ENCODE assay signal across 29 cellular contexts in genomic region chr11:8257003-8257664, GRCh38. TPM values are rescaled to one million over a fixed set of nuclear protein-coding genes. Genes with fewer than 3 reads are reported as not detected.
DNase-seq lines count a peak whose midpoint lies in the region; ATAC-seq, FAIRE-seq and TF ChIP-seq lines count a peak whose summit lies in the region.
"Had no signal": no experiment of that assay in that cellular context is flagged by ENCODE, and none has a peak within 500 bp of the region (broad histone marks: within the 10 kb centered on the region; RNA-seq: fewer than 3 reads in every experiment).

No MANE protein-coding gene starts in this region.

- peaks cover 18% of the 10 kb centered on the region for H3K4me1 ChIP-seq in keratinocyte (ENCODE audit: control insufficient read depth, extremely low read depth, insufficient read depth, low read length)
- H3K4me1 ChIP-seq in gastrocnemius medialis = peaks cover 25 to 45% of the 10 kb centered on the region in 2 donors
- peaks cover 4 to 15% (median 12%) of the 10 kb centered on the region in 4 donors for H3K4me1 ChIP-seq in esophagus muscularis mucosa

- in situ Hi-C loops in gastrocnemius medialis (cut with MboI; ENCODE audit: low sequenced_read_pairs in 4 of 4) = no loop called here
- in situ Hi-C loops in G401 (cut with HindIII; ENCODE audit: low sequenced_read_pairs) = no loop called here

- ATAC-seq in gastrocnemius medialis = no peak
- no peak for ATAC-seq in GM19328 (IDR thresholded peaks at IDR 0.05; ENCODE audit: unreplicated experiment)
- ATAC-seq: activated naive CD4-positive, alpha-beta T cell treated with anti-CD3 and anti-CD28 coated beads, Interleukin-2, amount 50 U/mL, for 72 hours; right cardiac atrium; SK-N-SH treated with all-trans-retinoic acid at 6 μM for 48 hours had no signal

- 94% methylated on average over 4 of the region's 4 CpGs for WGBS in esophagus muscularis mucosa

- H3K36me3 ChIP-seq in keratinocyte (ENCODE audit: control insufficient read depth in 2 of 2, extremely low read depth in 1 of 2, insufficient read depth in 2 of 2, low read length in 2 of 2) = no peaks in the 10 kb centered on the region
- no peaks in the 10 kb centered on the region for H3K36me3 ChIP-seq in gastrocnemius medialis
- no peaks in the 10 kb centered on the region for H3K36me3 ChIP-seq in esophagus muscularis mucosa
- H3K36me3 ChIP-seq: left ventricle myocardium inferior had no signal

- dilution Hi-C loops in keratinocyte (cut with MboI; ENCODE audit: extremely low pct_ligation_motif_present, low sequenced_read_pairs) = no loop called here

- H3K27ac Mint-ChIP-seq in chondrocyte (ENCODE audit: unreplicated experiment) = no peak overlapping the region
- H3K27ac Mint-ChIP-seq: activated naive CD4-positive, alpha-beta T cell treated with anti-CD3 and anti-CD28 coated beads, Interleukin-2, amount 50 U/mL, for 72 hours; activated T-helper 1 cell treated with anti-CD3 and anti-CD28 coated beads, Interleukin-12 subunit alpha, Interleukin-12 subunit beta, Interleukin-2, Interleukin-4 antibody, amounts not matched to agents 30 ng/mL and 10 ng/mL and 1 ng/mL, durations not matched to agents 14 hours and 24 hours and 36 hours; CD4-positive, CD25-positive, alpha-beta regulatory T cell; natural killer cell treated with Interleukin-12 subunit alpha and Interleukin-12 subunit beta and Interleukin-15 and Interleukin-18, amount 100 ng/mL, for 72 hours had no signal

- H3K79me2 ChIP-seq in keratinocyte (ENCODE audit: control insufficient read depth, insufficient read depth, low read length) = no peaks in the 10 kb centered on the region

- TF ChIP-seq EP300 in esophagus muscularis mucosa (IDR thresholded peaks at IDR 0.05) = no peak

- H3K9me3 ChIP-seq in keratinocyte (ENCODE audit: control insufficient read depth, low read depth, low read length) (no peaks in the 10 kb centered on the region), gastrocnemius medialis (no peaks in the 10 kb centered on the region), esophagus muscularis mucosa (no peaks in the 10 kb centered on the region)
- H3K9me3 ChIP-seq: left ventricle myocardium inferior had no signal

- H3K4me3 Mint-ChIP-seq in chondrocyte (ENCODE audit: unreplicated experiment) = no peak overlapping the region
- H3K4me3 Mint-ChIP-seq: activated T-helper 1 cell treated with anti-CD3 and anti-CD28 coated beads, Interleukin-12 subunit alpha, Interleukin-12 subunit beta, Interleukin-2, Interleukin-4 antibody, amounts not matched to agents 30 ng/mL and 10 ng/mL and 1 ng/mL, durations not matched to agents 14 hours and 24 hours and 36 hours; CD4-positive, CD25-positive, alpha-beta regulatory T cell; natural killer cell treated with Interleukin-12 subunit alpha and Interleukin-12 subunit beta and Interleukin-15 and Interleukin-18, amount 100 ng/mL, for 72 hours had no signal

- no peak overlapping the region for H2AFZ ChIP-seq in keratinocyte (ENCODE audit: control insufficient read depth, low read length)
- H2AFZ ChIP-seq: GM23248 had no signal

- H3K4me3 ChIP-seq in keratinocyte (ENCODE audit: control insufficient read depth in 2 of 3, extremely low read depth in 1 of 3, insufficient read depth in 2 of 3, low read depth in 1 of 3, low read length in 3 of 3) = no peak overlapping the region
- H3K4me3 ChIP-seq in gastrocnemius medialis = no peak overlapping the region
- H3K4me3 ChIP-seq in esophagus muscularis mucosa = no peak overlapping the region
- H3K4me3 ChIP-seq: GM23248, left ventricle myocardium inferior had no signal

- no peaks in the 10 kb centered on the region for H3K36me3 Mint-ChIP-seq in chondrocyte (ENCODE audit: low read depth)
- H3K36me3 Mint-ChIP-seq: activated naive CD4-positive, alpha-beta T cell treated with anti-CD3 and anti-CD28 coated beads, Interleukin-2, amount 50 U/mL, for 72 hours; CD4-positive, CD25-positive, alpha-beta regulatory T cell; natural killer cell treated with Interleukin-12 subunit alpha and Interleukin-12 subunit beta and Interleukin-15 and Interleukin-18, amount 100 ng/mL, for 72 hours had no signal

- peak; percentile 55 for FAIRE-seq in keratinocyte (lab: Jason Lieb, UNC)

- no peak overlapping the region for H3K9ac ChIP-seq in keratinocyte (ENCODE audit: control insufficient read depth, extremely low read depth, insufficient read depth, low read length)
- H3K9ac ChIP-seq: GM23248 had no signal

- no peaks in the 10 kb centered on the region for H4K20me1 ChIP-seq in keratinocyte (ENCODE audit: control insufficient read depth, extremely low read depth, insufficient read depth, low read length)

- DNase-seq in NCI-H1694 (lab: John Stamatoyannopoulos, UW) (peak; percentile 88), RWPE1 (ENCODE audit: low spot score) (no peak), keratinocyte (ENCODE audit: low read depth, low spot score) (no peak), gastrocnemius medialis (peak in 1 of 2 donors; percentile 10), esophagus muscularis mucosa (ENCODE audit: extremely low spot score) (no peak), chondrocyte (ENCODE audit: low spot score) (no peak), G401 (ENCODE audit: low spot score) (no peak)
- DNase-seq: CD4-positive, CD25-positive, alpha-beta regulatory T cell; dermis blood vessel endothelial cell; DMS53; GDM1; GM23248; left ventricle myocardium inferior; NCI-H1105 treated with DMSO at 0.1 percent for 48 hours; NCI-H524; right cardiac atrium; stimulated activated CD4-positive, alpha-beta T cell treated with anti-CD3 and anti-CD28 coated beads, Interleukin-4, amount 100 ng/mL, for 4 hours; stimulated activated naive CD4-positive, alpha-beta T cell treated with Interleukin-2 at 50 U/mL for 16 hours; T-helper 2 cell; trophoblast cell had no signal

- H3K27me3 ChIP-seq in keratinocyte (ENCODE audit: control insufficient read depth, extremely low read depth, insufficient read depth, low read length) = peaks cover 26% of the 10 kb centered on the region
- H3K27me3 ChIP-seq in gastrocnemius medialis = no peaks in the 10 kb centered on the region
- peaks cover 0 to 15% (median 0%) of the 10 kb centered on the region in 4 donors for H3K27me3 ChIP-seq in esophagus muscularis mucosa

- CTCF ChIA-PET in RWPE1 (lab: Yijun Ruan, JAX) = no interaction called here

- intact Hi-C loops in gastrocnemius medialis (cut with DNase I; ENCODE audit: low total_unique reads) (loop anchor here (10.0 kb wide), 1 partner anchor 708 kb away; the partner anchor contains the start of gene TMEM9B), esophagus muscularis mucosa (cut with DNase I) (no loop called here)

- TF ChIP-seq CTCF in RWPE1 (conservative IDR thresholded peaks at IDR 0.05; ENCODE audit: low read depth) (no peak), keratinocyte (optimal IDR thresholded peaks at IDR 0.05 in 1 of 3, IDR thresholded peaks at IDR 0.05 in 1 of 3, conservative IDR thresholded peaks at IDR 0.05 in 1 of 3; ENCODE audit: extremely low read depth in 1 of 3, insufficient read depth in 2 of 3, low read length in 3 of 3) (no peak), gastrocnemius medialis (IDR thresholded peaks at IDR 0.05 in 4 of 5, conservative IDR thresholded peaks at IDR 0.05 in 1 of 5) (no peak), esophagus muscularis mucosa (IDR thresholded peaks at IDR 0.05) (no peak), chondrocyte (IDR thresholded peaks at IDR 0.05) (no peak)

- no peaks in the 10 kb centered on the region for H3K9me3 Mint-ChIP-seq in chondrocyte (ENCODE audit: low read depth)
- H3K9me3 Mint-ChIP-seq: activated naive CD4-positive, alpha-beta T cell treated with anti-CD3 and anti-CD28 coated beads, Interleukin-2, amount 50 U/mL, for 72 hours; activated T-helper 1 cell treated with anti-CD3 and anti-CD28 coated beads, Interleukin-12 subunit alpha, Interleukin-12 subunit beta, Interleukin-2, Interleukin-4 antibody, amounts not matched to agents 30 ng/mL and 10 ng/mL and 1 ng/mL, durations not matched to agents 14 hours and 24 hours and 36 hours; CD4-positive, CD25-positive, alpha-beta regulatory T cell; natural killer cell treated with Interleukin-12 subunit alpha and Interleukin-12 subunit beta and Interleukin-15 and Interleukin-18, amount 100 ng/mL, for 72 hours had no signal

- no peaks in the 10 kb centered on the region for H3K4me1 Mint-ChIP-seq in chondrocyte (ENCODE audit: low read depth)

- H3K4me2 ChIP-seq in keratinocyte (ENCODE audit: control insufficient read depth, extremely low read depth, insufficient read depth, low read depth, low read length) = no peak overlapping the region

- no peaks in the 10 kb centered on the region for H3K9me1 ChIP-seq in keratinocyte (ENCODE audit: control insufficient read depth, extremely low read depth, insufficient read depth, low read length)

- H3K27ac ChIP-seq in RWPE1 = peak overlapping the region; percentile 64
- no peak overlapping the region for H3K27ac ChIP-seq in keratinocyte (ENCODE audit: control insufficient read depth, insufficient read depth, low read length)
- H3K27ac ChIP-seq in gastrocnemius medialis = peak overlapping the region; percentile 86 to 94 (median 90)
- H3K27ac ChIP-seq in esophagus muscularis mucosa (replicated peaks in 1 of 4) = no peak overlapping the region
- H3K27ac ChIP-seq: GM23248, left ventricle myocardium inferior had no signal

- TF ChIP-seq POLR2A in gastrocnemius medialis (IDR thresholded peaks at IDR 0.05) = no peak
- no peak for TF ChIP-seq POLR2A in esophagus muscularis mucosa (IDR thresholded peaks at IDR 0.05; ENCODE audit: low read depth)

- POLR2A ChIA-PET in RWPE1 (lab: Yijun Ruan, JAX; ENCODE audit: low non-redundant PET) = no interaction called here

- peaks cover 14% of the 10 kb centered on the region for H3K27me3 Mint-ChIP-seq in chondrocyte (ENCODE audit: low read depth)

RNA-seq across cellular contexts. Expression of gene LMO1, which starts 6.5 kb away (rescaled TPM):
- polyA plus RNA-seq in keratinocyte = 0.08 to 0.18 TPM in 2 of 3 replicates, not detected in the other
- not detected for polyA plus RNA-seq in keratinocyte (2011; ENCODE audit: low read depth)
- not detected in 2 replicates for polyA plus RNA-seq in keratinocyte (2011; cell fraction: cytosol; rRNA removed)
- polyA plus RNA-seq in keratinocyte (2011; cell fraction: nucleus; rRNA removed) = not detected in 2 replicates
- polyA plus RNA-seq in keratinocyte (2012; ENCODE audit: low replicate concordance) = not detected in 2 replicates
- polyA minus RNA-seq in keratinocyte = not detected in 3 replicates
- not detected for polyA minus RNA-seq in keratinocyte (2011; cell fraction: cytosol; rRNA and poly(A)+ RNA removed)
- not detected in 2 replicates for polyA minus RNA-seq in keratinocyte (2011; cell fraction: nucleus; rRNA and poly(A)+ RNA removed)
- total RNA-seq in gastrocnemius medialis (1 to 10 TPM; 2.2 to 7.0 (median 2.5) TPM), esophagus muscularis mucosa (under 1 TPM in 1 of 4 donors, not detected in 3; 0.50 TPM), chondrocyte (not detected in 3 replicates)
- not detected in 2 replicates for total RNA-seq in G401 (2014; rRNA removed; shearing (Covaris generic))
- total RNA-seq: activated CD8-positive, alpha-beta memory T cell treated with anti-CD3 and anti-CD28 coated beads for 36 hours; activated naive CD4-positive, alpha-beta T cell treated with anti-CD3 and anti-CD28 coated beads, Interleukin-2, amount 50 U/mL, for 72 hours; activated T-helper 1 cell treated with anti-CD3 and anti-CD28 coated beads, Interleukin-12 subunit alpha, Interleukin-12 subunit beta, Interleukin-2, Interleukin-4 antibody, amounts not matched to agents 30 ng/mL and 10 ng/mL and 1 ng/mL, durations not matched to agents 14 hours and 24 hours and 36 hours; CD4-positive, CD25-positive, alpha-beta regulatory T cell; dermis blood vessel endothelial cell; GM23248; mononuclear cell; natural killer cell treated with Interleukin-12 subunit alpha and Interleukin-12 subunit beta and Interleukin-15 and Interleukin-18, amount 100 ng/mL, for 72 hours; osteocyte; RPMI7951 had no signal
- polyA plus RNA-seq: GM23248 had no signal

Comparison
In these comparisons a context has a peak if more than half of its experiments do, and no peak if none do; other contexts are left out.
1. H3K27ac ChIP-seq: peak in RWPE1 (single experiment) and gastrocnemius medialis (4 of 4); none in keratinocyte (single experiment) and esophagus muscularis mucosa (0 of 4).